ENCODE assay signal across 1 cellular context in the genomic region with DNA sequence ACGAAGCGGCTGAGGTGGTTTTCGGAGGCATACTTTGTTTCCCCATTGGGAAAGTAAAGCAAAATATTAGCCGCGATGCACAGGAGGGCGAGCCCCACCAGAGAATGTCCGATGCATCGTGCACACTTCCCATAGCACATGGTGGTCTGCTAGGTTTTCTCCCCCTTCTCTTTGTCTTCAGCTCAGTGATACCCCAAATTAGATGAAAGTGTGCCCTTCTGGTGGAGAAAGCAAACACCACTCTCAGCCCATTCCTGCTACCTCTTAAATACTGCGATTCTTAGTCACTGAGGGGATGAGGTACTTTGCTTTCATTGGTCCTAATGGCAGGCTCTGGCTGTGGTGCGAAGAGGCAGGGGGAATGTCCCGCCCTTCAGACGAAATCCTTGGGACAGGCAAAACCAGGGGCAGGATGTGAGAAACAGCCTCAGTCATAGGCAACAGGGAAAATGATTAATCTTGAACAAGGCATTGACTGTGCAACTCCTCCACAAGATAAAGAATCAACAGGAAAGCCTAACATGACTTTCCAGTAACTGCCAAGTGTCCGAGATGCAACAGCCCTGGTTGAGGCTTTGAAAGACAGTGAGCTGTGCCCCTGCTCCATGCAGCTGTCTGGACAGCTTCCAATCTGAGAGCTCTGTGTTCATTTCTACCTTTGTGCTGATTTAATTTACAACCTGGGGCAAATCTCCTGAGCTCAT.
TF ChIP-seq lines count a peak whose summit lies in the region.

Gene TM4SF1 (minus strand): TSS at position 242 of the 704 bp plus-strand sequence. CDS start 102 bp downstream, at position 140.

TF ChIP-seq in HepG2, 621 proteins besides CTCF, POLR2A, EP300 and RAD21 (continued from another document and continues in another):
- no peak for TF ChIP-seq ZNF780A (CRISPR knock-in tag; IDR thresholded peaks at IDR 0.05)
- TF ChIP-seq ZNF12 (CRISPR knock-in tag; IDR thresholded peaks at IDR 0.05): peak; percentile 17
- TF ChIP-seq NBN (conservative IDR thresholded peaks at IDR 0.05): no peak
- no peak for TF ChIP-seq DNMT1 (CRISPR knock-in tag; IDR thresholded peaks at IDR 0.05)
- TF ChIP-seq, protein P1, sequence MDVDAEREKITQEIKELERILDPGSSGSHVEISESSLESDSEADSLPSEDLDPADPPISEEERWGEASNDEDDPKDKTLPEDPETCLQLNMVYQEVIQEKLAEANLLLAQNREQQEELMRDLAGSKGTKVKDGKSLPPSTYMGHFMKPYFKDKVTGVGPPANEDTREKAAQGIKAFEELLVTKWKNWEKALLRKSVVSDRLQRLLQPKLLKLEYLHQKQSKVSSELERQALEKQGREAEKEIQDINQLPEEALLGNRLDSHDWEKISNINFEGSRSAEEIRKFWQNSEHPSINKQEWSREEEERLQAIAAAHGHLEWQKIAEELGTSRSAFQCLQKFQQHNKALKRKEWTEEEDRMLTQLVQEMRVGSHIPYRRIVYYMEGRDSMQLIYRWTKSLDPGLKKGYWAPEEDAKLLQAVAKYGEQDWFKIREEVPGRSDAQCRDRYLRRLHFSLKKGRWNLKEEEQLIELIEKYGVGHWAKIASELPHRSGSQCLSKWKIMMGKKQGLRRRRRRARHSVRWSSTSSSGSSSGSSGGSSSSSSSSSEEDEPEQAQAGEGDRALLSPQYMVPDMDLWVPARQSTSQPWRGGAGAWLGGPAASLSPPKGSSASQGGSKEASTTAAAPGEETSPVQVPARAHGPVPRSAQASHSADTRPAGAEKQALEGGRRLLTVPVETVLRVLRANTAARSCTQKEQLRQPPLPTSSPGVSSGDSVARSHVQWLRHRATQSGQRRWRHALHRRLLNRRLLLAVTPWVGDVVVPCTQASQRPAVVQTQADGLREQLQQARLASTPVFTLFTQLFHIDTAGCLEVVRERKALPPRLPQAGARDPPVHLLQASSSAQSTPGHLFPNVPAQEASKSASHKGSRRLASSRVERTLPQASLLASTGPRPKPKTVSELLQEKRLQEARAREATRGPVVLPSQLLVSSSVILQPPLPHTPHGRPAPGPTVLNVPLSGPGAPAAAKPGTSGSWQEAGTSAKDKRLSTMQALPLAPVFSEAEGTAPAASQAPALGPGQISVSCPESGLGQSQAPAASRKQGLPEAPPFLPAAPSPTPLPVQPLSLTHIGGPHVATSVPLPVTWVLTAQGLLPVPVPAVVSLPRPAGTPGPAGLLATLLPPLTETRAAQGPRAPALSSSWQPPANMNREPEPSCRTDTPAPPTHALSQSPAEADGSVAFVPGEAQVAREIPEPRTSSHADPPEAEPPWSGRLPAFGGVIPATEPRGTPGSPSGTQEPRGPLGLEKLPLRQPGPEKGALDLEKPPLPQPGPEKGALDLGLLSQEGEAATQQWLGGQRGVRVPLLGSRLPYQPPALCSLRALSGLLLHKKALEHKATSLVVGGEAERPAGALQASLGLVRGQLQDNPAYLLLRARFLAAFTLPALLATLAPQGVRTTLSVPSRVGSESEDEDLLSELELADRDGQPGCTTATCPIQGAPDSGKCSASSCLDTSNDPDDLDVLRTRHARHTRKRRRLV (CRISPR knock-in tag; IDR thresholded peaks at IDR 0.05): no peak
- TF ChIP-seq HNRNPUL1 (IDR thresholded peaks at IDR 0.05; ENCODE audit: low read depth, low read length): no peak
- peak; percentile 31; the same call in 1 of the 2 replicates for TF ChIP-seq CBFB (CRISPR knock-in tag; IDR thresholded peaks at IDR 0.05)
- TF ChIP-seq JDP2 (CRISPR knock-in tag; IDR thresholded peaks at IDR 0.05; ENCODE audit: borderline replicate concordance): no peak
- TF ChIP-seq, protein P2, sequence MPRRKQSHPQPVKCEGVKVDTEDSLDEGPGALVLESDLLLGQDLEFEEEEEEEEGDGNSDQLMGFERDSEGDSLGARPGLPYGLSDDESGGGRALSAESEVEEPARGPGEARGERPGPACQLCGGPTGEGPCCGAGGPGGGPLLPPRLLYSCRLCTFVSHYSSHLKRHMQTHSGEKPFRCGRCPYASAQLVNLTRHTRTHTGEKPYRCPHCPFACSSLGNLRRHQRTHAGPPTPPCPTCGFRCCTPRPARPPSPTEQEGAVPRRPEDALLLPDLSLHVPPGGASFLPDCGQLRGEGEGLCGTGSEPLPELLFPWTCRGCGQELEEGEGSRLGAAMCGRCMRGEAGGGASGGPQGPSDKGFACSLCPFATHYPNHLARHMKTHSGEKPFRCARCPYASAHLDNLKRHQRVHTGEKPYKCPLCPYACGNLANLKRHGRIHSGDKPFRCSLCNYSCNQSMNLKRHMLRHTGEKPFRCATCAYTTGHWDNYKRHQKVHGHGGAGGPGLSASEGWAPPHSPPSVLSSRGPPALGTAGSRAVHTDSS (CRISPR knock-in tag; conservative IDR thresholded peaks at IDR 0.05): no peak
- TF ChIP-seq HMGA1 (CRISPR knock-in tag; conservative IDR thresholded peaks at IDR 0.05): no peak
- TF ChIP-seq, protein P3, sequence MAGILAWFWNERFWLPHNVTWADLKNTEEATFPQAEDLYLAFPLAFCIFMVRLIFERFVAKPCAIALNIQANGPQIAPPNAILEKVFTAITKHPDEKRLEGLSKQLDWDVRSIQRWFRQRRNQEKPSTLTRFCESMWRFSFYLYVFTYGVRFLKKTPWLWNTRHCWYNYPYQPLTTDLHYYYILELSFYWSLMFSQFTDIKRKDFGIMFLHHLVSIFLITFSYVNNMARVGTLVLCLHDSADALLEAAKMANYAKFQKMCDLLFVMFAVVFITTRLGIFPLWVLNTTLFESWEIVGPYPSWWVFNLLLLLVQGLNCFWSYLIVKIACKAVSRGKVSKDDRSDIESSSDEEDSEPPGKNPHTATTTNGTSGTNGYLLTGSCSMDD (CRISPR knock-in tag; IDR thresholded peaks at IDR 0.05): no peak
- TF ChIP-seq ZNF235 (CRISPR knock-in tag; IDR thresholded peaks at IDR 0.05; ENCODE audit: borderline replicate concordance): no peak
- TF ChIP-seq ZNF496 (CRISPR knock-in tag; IDR thresholded peaks at IDR 0.05; ENCODE audit: insufficient replicate concordance): no peak
- TF ChIP-seq DPF2 (CRISPR knock-in tag; IDR thresholded peaks at IDR 0.05; ENCODE audit: borderline replicate concordance, low read depth): peak; percentile 43; the same call in 1 of the 2 replicates
- TF ChIP-seq MYNN (CRISPR knock-in tag; IDR thresholded peaks at IDR 0.05; ENCODE audit: low read depth): no peak
- peak; percentile 79 for TF ChIP-seq RARA (CRISPR knock-in tag; IDR thresholded peaks at IDR 0.05)
- TF ChIP-seq CBX1 (IDR thresholded peaks at IDR 0.05; ENCODE audit: low read depth): peak; percentile 95
- TF ChIP-seq TCF7 (IDR thresholded peaks at IDR 0.05; ENCODE audit: low read depth): peak; percentile 31; the same call in 1 of the 2 replicates
- TF ChIP-seq TP53 (CRISPR knock-in tag; conservative IDR thresholded peaks at IDR 0.05): 0 out of 2 replicates have a peak, but pooled peaks have one; percentile 83
- no peak for TF ChIP-seq SRF (IDR thresholded peaks at IDR 0.05; ENCODE audit: low read depth, low read length)
- no peak for TF ChIP-seq GLI4 (CRISPR knock-in tag; IDR thresholded peaks at IDR 0.05; ENCODE audit: borderline replicate concordance)
- no peak for TF ChIP-seq ZNF451 (CRISPR knock-in tag; IDR thresholded peaks at IDR 0.05)
- peak; percentile 77; the same call in 1 of the 2 replicates for TF ChIP-seq ZNF160 (CRISPR knock-in tag; IDR thresholded peaks at IDR 0.05)
- no peak for TF ChIP-seq ZNF329 (CRISPR knock-in tag; IDR thresholded peaks at IDR 0.05; ENCODE audit: low read depth)
- no peak for TF ChIP-seq ZNF20 (CRISPR knock-in tag; IDR thresholded peaks at IDR 0.05)
- no peak for TF ChIP-seq CREB1 (IDR thresholded peaks at IDR 0.05)
- TF ChIP-seq CREB1 (CRISPR knock-in tag; IDR thresholded peaks at IDR 0.05): peak; percentile 32; the same call in 1 of the 2 replicates
- peak; percentile 93; the same call in 1 of the 2 replicates for TF ChIP-seq ZSCAN5A (CRISPR knock-in tag; IDR thresholded peaks at IDR 0.05; ENCODE audit: borderline replicate concordance)
- TF ChIP-seq ZFYVE20 (CRISPR knock-in tag; IDR thresholded peaks at IDR 0.05; ENCODE audit: borderline replicate concordance, low read depth): no peak
- no peak for TF ChIP-seq ZNF382 (CRISPR knock-in tag; IDR thresholded peaks at IDR 0.05; ENCODE audit: borderline replicate concordance)
- TF ChIP-seq, protein P4, sequence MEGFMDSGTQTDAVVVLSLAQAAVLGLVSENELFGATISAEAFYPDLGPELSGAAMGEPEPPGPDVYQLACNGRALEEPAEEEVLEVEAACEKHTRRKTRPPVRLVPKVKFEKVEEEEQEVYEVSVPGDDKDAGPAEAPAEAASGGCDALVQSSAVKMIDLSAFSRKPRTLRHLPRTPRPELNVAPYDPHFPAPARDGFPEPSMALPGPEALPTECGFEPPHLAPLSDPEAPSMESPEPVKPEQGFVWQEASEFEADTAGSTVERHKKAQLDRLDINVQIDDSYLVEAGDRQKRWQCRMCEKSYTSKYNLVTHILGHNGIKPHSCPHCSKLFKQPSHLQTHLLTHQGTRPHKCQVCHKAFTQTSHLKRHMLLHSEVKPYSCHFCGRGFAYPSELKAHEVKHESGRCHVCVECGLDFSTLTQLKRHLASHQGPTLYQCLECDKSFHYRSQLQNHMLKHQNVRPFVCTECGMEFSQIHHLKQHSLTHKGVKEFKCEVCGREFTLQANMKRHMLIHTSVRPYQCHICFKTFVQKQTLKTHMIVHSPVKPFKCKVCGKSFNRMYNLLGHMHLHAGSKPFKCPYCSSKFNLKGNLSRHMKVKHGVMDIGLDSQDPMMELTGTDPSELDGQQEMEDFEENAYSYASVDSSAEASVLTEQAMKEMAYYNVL (CRISPR knock-in tag; IDR thresholded peaks at IDR 0.05; ENCODE audit: borderline replicate concordance): no peak; the same call in 1 of the 2 replicates
- TF ChIP-seq ZNF510 (CRISPR knock-in tag; IDR thresholded peaks at IDR 0.05; ENCODE audit: low read depth): peak; percentile 40; the same call in 1 of the 2 replicates
- peak in 1 of 2 experiments; percentile 82; a peak in 1 of 4 replicates for TF ChIP-seq KLF16 (CRISPR knock-in tag; IDR thresholded peaks at IDR 0.05)
- peak; percentile 98 for TF ChIP-seq RBM22 (optimal IDR thresholded peaks at IDR 0.05; ENCODE audit: low read length)
- no peak for TF ChIP-seq ZZZ3 (CRISPR knock-in tag; IDR thresholded peaks at IDR 0.05; ENCODE audit: borderline replicate concordance)
- no peak for TF ChIP-seq THAP8 (CRISPR knock-in tag; IDR thresholded peaks at IDR 0.05; ENCODE audit: borderline replicate concordance)
- peak; percentile 23; the same call in 1 of the 2 replicates for TF ChIP-seq STAG1 (CRISPR knock-in tag; IDR thresholded peaks at IDR 0.05)
- TF ChIP-seq MTA3 (CRISPR knock-in tag; IDR thresholded peaks at IDR 0.05): no peak
- TF ChIP-seq ZSCAN29 (CRISPR knock-in tag; conservative IDR thresholded peaks at IDR 0.05): peak; percentile 90; the same call in 1 of the 2 replicates
- peak; percentile 67; the same call in 1 of the 2 replicates for TF ChIP-seq NAIF1 (CRISPR knock-in tag; IDR thresholded peaks at IDR 0.05; ENCODE audit: borderline replicate concordance)
- TF ChIP-seq, protein P5, sequence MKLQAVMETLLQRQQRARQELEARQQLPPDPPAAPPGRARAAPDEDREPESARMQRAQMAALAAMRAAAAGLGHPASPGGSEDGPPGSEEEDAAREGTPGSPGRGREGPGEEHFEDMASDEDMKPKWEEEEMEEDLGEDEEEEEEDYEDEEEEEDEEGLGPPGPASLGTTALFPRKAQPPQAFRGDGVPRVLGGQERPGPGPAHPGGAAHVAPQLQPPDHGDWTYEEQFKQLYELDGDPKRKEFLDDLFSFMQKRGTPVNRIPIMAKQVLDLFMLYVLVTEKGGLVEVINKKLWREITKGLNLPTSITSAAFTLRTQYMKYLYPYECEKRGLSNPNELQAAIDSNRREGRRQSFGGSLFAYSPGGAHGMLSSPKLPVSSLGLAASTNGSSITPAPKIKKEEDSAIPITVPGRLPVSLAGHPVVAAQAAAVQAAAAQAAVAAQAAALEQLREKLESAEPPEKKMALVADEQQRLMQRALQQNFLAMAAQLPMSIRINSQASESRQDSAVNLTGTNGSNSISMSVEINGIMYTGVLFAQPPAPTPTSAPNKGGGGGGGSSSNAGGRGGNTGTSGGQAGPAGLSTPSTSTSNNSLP (IDR thresholded peaks at IDR 0.05; ENCODE audit: low read depth, low read length): peak; percentile 48
- peak; percentile 80; the same call in 1 of the 2 replicates for TF ChIP-seq ZMAT3 (CRISPR knock-in tag; conservative IDR thresholded peaks at IDR 0.05)
- peak; percentile 54; the same call in 1 of the 2 replicates for TF ChIP-seq ZFP91 (CRISPR knock-in tag; IDR thresholded peaks at IDR 0.05; ENCODE audit: borderline replicate concordance)
- no peak for TF ChIP-seq CENPX (CRISPR knock-in tag; IDR thresholded peaks at IDR 0.05)
- TF ChIP-seq KDM1A (CRISPR knock-in tag; IDR thresholded peaks at IDR 0.05): peak; percentile 18; the same call in 1 of the 2 replicates
- peak; percentile 76; the same call in 1 of the 2 replicates for TF ChIP-seq REPIN1 (CRISPR knock-in tag; IDR thresholded peaks at IDR 0.05; ENCODE audit: borderline replicate concordance, low read depth)
- TF ChIP-seq SNRNP70 (IDR thresholded peaks at IDR 0.05; ENCODE audit: low read depth, low read length): no peak
- TF ChIP-seq CHD2 (IDR thresholded peaks at IDR 0.05; ENCODE audit: low read depth, low read length): no peak; the same call in 1 of the 2 replicates
